ENCODE assay signal across 1 cellular context in genomic region chr3:8486945-8487344, GRCh38.
A peak's percentile ranks its signal among the peaks of the same experiment; 100 is the strongest.
TF ChIP-seq lines count a peak whose summit lies in the region.

No MANE protein-coding gene starts in this region.

TF ChIP-seq in HEK293, 187 proteins besides CTCF, POLR2A, EP300 and RAD21 (continued from another document and continues in another):
- TF ChIP-seq, protein P1, sequence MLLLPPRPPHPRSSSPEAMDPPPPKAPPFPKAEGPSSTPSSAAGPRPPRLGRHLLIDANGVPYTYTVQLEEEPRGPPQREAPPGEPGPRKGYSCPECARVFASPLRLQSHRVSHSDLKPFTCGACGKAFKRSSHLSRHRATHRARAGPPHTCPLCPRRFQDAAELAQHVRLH (tag by site-specific recombination; IDR thresholded peaks at IDR 0.05), result no peak
- TF ChIP-seq ZNF629 (tag by site-specific recombination; IDR thresholded peaks at IDR 0.05) (peak; percentile 86), KLF8 (tag by site-specific recombination; IDR thresholded peaks at IDR 0.05) (0 out of 2 replicates have a peak, but pooled peaks have one; percentile 39), ZNF16 (tag by site-specific recombination; IDR thresholded peaks at IDR 0.05; ENCODE audit: low read depth) (no peak), ZNF843 (tag by site-specific recombination; IDR thresholded peaks at IDR 0.05) (peak; percentile 83), KLF1 (tag by site-specific recombination; IDR thresholded peaks at IDR 0.05) (no peak), GLI2 (tag by site-specific recombination; IDR thresholded peaks at IDR 0.05; ENCODE audit: borderline replicate concordance, low read depth) (0 out of 2 replicates have a peak, but pooled peaks have one; percentile 25), TRIM28 (IDR thresholded peaks at IDR 0.05; ENCODE audit: borderline replicate concordance, low read length) (peak; percentile 34; the same call in 1 of the 2 replicates), ZNF23 (tag by site-specific recombination; IDR thresholded peaks at IDR 0.05; ENCODE audit: borderline replicate concordance) (no peak), ZBTB11 (tag by site-specific recombination; conservative IDR thresholded peaks at IDR 0.05; ENCODE audit: low read depth) (no peak), SETDB1 (IDR thresholded peaks at IDR 0.05; ENCODE audit: insufficient read length, low read length) (no peak), ZNF10 (tag by site-specific recombination; IDR thresholded peaks at IDR 0.05) (no peak), FEZF1 (tag by site-specific recombination; IDR thresholded peaks at IDR 0.05) (peak; percentile 30; the same call in 1 of the 2 replicates), REST (tag by site-specific recombination; IDR thresholded peaks at IDR 0.05) (no peak), ZBTB1 (tag by site-specific recombination; IDR thresholded peaks at IDR 0.05) (no peak), ZNF169 (tag by site-specific recombination; IDR thresholded peaks at IDR 0.05) (no peak), OVOL3 (tag by site-specific recombination; IDR thresholded peaks at IDR 0.05) (peak; percentile 43; the same call in 1 of the 2 replicates), ZNF335 (tag by site-specific recombination; conservative IDR thresholded peaks at IDR 0.05) (peak; percentile 66), MEIS1 (CRISPR knock-in tag; IDR thresholded peaks at IDR 0.05; ENCODE audit: borderline replicate concordance) (no peak), ZSCAN18 (tag by site-specific recombination; IDR thresholded peaks at IDR 0.05) (no peak), ZNF529 (tag by site-specific recombination; IDR thresholded peaks at IDR 0.05; ENCODE audit: insufficient replicate concordance) (no peak), ZNF114 (tag by site-specific recombination; IDR thresholded peaks at IDR 0.05) (no peak), ZNF473 (tag by site-specific recombination; IDR thresholded peaks at IDR 0.05) (no peak), ZNF488 (tag by site-specific recombination; IDR thresholded peaks at IDR 0.05) (no peak), EGR2 (tag by site-specific recombination; IDR thresholded peaks at IDR 0.05; ENCODE audit: low read depth) (no peak), GFI1B (tag by site-specific recombination; IDR thresholded peaks at IDR 0.05) (no peak), ZNF626 (tag by site-specific recombination; IDR thresholded peaks at IDR 0.05) (no peak), BCL11B (tag by site-specific recombination; IDR thresholded peaks at IDR 0.05; ENCODE audit: low read depth) (no peak), ZSCAN16 (tag by site-specific recombination; IDR thresholded peaks at IDR 0.05) (no peak), TSHZ1 (tag by site-specific recombination; IDR thresholded peaks at IDR 0.05; ENCODE audit: borderline replicate concordance) (no peak), ZNF785 (tag by site-specific recombination; IDR thresholded peaks at IDR 0.05) (no peak), SP7 (tag by site-specific recombination; IDR thresholded peaks at IDR 0.05) (0 out of 2 replicates have a peak, but pooled peaks have one; percentile 29), ZNF701 (tag by site-specific recombination; IDR thresholded peaks at IDR 0.05) (no peak), ZNF19 (tag by site-specific recombination; IDR thresholded peaks at IDR 0.05; ENCODE audit: low read depth) (no peak), ZIC2 (tag by site-specific recombination; IDR thresholded peaks at IDR 0.05) (no peak), ZNF76 (tag by site-specific recombination; IDR thresholded peaks at IDR 0.05; ENCODE audit: borderline replicate concordance, low read depth) (no peak), ZBTB6 (tag by site-specific recombination; IDR thresholded peaks at IDR 0.05) (no peak), ZFP37 (tag by site-specific recombination; IDR thresholded peaks at IDR 0.05) (no peak), ZXDB (tag by site-specific recombination; IDR thresholded peaks at IDR 0.05) (peak; percentile 90), ZEB2 (tag by site-specific recombination; IDR thresholded peaks at IDR 0.05) (no peak), SP2 (tag by site-specific recombination; IDR thresholded peaks at IDR 0.05) (no peak), ZBTB17 (tag by site-specific recombination; IDR thresholded peaks at IDR 0.05) (0 out of 2 replicates have a peak, but pooled peaks have one; percentile 10), MYNN (tag by site-specific recombination; IDR thresholded peaks at IDR 0.05; ENCODE audit: borderline replicate concordance) (no peak)
- TF ChIP-seq, protein P2, sequence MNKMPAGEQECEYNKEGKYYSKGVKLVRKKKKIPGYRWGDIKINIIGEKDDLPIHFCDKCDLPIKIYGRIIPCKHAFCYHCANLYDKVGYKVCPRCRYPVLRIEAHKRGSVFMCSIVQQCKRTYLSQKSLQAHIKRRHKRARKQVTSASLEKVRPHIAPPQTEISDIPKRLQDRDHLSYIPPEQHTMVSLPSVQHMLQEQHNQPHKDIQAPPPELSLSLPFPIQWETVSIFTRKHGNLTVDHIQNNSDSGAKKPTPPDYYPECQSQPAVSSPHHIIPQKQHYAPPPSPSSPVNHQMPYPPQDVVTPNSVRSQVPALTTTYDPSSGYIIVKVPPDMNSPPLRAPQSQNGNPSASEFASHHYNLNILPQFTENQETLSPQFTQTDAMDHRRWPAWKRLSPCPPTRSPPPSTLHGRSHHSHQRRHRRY (tag by site-specific recombination; IDR thresholded peaks at IDR 0.05), result no peak
- TF ChIP-seq, protein P3, sequence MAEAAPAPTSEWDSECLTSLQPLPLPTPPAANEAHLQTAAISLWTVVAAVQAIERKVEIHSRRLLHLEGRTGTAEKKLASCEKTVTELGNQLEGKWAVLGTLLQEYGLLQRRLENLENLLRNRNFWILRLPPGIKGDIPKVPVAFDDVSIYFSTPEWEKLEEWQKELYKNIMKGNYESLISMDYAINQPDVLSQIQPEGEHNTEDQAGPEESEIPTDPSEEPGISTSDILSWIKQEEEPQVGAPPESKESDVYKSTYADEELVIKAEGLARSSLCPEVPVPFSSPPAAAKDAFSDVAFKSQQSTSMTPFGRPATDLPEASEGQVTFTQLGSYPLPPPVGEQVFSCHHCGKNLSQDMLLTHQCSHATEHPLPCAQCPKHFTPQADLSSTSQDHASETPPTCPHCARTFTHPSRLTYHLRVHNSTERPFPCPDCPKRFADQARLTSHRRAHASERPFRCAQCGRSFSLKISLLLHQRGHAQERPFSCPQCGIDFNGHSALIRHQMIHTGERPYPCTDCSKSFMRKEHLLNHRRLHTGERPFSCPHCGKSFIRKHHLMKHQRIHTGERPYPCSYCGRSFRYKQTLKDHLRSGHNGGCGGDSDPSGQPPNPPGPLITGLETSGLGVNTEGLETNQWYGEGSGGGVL (tag by site-specific recombination; IDR thresholded peaks at IDR 0.05), result peak; percentile 31; the same call in 1 of the 2 replicates
- TF ChIP-seq, protein P4, sequence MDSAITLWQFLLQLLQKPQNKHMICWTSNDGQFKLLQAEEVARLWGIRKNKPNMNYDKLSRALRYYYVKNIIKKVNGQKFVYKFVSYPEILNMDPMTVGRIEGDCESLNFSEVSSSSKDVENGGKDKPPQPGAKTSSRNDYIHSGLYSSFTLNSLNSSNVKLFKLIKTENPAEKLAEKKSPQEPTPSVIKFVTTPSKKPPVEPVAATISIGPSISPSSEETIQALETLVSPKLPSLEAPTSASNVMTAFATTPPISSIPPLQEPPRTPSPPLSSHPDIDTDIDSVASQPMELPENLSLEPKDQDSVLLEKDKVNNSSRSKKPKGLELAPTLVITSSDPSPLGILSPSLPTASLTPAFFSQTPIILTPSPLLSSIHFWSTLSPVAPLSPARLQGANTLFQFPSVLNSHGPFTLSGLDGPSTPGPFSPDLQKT (IDR thresholded peaks at IDR 0.05; ENCODE audit: borderline replicate concordance, low read depth, low read length), result no peak
